8 cellular contexts compared by ENCODE assay signal in the genomic region with DNA sequence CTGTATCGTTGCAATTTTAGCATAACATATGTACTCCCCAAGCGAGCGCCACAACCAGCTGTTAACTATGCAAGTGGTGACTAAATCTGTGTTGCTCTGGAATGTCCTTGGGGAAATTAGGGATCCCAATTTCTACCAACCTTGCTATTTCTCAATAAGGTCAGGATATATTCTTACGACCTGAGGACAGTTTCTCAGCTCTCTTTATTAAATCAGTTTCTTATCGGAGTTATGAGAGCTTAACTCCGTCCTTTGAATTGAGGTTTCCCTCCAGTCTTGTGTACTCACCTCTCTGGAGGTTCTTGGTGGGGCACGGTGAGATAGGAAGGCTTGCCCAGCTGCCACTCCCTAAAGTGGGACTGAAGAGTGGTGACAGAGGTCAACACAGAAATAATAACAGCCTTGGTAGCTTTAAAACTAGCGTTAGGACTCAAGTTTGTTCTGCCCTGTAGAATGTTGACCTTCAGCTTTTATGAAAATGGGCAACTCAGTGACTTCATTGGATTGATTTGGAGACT. TPM values are rescaled to one million over a fixed set of nuclear protein-coding genes. Genes with fewer than 3 reads are reported as not detected.
A peak's percentile ranks its signal among the peaks of the same experiment; 100 is the strongest.
DNase-seq lines count a peak whose midpoint lies in the region; ATAC-seq and TF ChIP-seq lines count a peak whose summit lies in the region.

No MANE protein-coding gene starts in this region.

- no peaks in the 10 kb centered on the region for H3K9me3 ChIP-seq in CD4-positive, alpha-beta memory T cell (ENCODE audit: control insufficient read depth in 1 of 2, low read length in 2 of 2)
- H3K9me3 ChIP-seq in MG63 (no peaks in the 10 kb centered on the region), duodenal mucosa (ENCODE audit: control insufficient read depth in 1 of 2, low read length in 2 of 2) (no peaks in the 10 kb centered on the region)

- peak overlapping the region; percentile 97 to 100 (median 100) for H3K4me3 Mint-ChIP-seq in CD4-positive, alpha-beta memory T cell
- H3K4me3 Mint-ChIP-seq in nephron progenitor cell: peak overlapping the region; percentile 100

- DNase-seq in CD4-positive, alpha-beta memory T cell: no peak
- DNase-seq in MG63 (no peak), nephron progenitor cell (no peak), KG1 (lab: John Stamatoyannopoulos, UW) (no peak), NCI-H1105 (lab: John Stamatoyannopoulos, UW) (no peak)

- intact Hi-C loops in CD4-positive, alpha-beta memory T cell (cut with micrococcal nuclease): loop anchor here (5.0 kb wide), 1 partner anchor 551 kb away; the partner anchor contains the start of gene PPP1R11

- CTCF ChIA-PET in CD4-positive, alpha-beta memory T cell (lab: Charles Lee; ENCODE audit: partially characterized antibody): interaction anchor here (0.7 to 2.8 kb wide), 13 partner anchors 8 to 136 kb away, joined by 3 to 24 read pairs (median 5); partner anchors contain the start of genes ABCF1 and DHX16

- POLR2A ChIA-PET in CD4-positive, alpha-beta memory T cell (lab: Charles Lee; ENCODE audit: partially characterized antibody): interaction anchor here (0.6 to 2.8 kb wide), 39 partner anchors 9 to 963 kb away, joined by 3 to 43 read pairs (median 5); partner anchors contain the start of genes ABCF1, ATAT1, C6orf136 and DHX16

- TF ChIP-seq CTCF in nephron progenitor cell (IDR thresholded peaks at IDR 0.05): no peak

- H3K9ac ChIP-seq in duodenal mucosa (ENCODE audit: low read depth in 1 of 2, low read length in 2 of 2): peak overlapping the region; percentile 89 to 100

- peaks cover 15 to 50% (median 26%) of the 10 kb centered on the region in 4 donors for H3K4me1 Mint-ChIP-seq in CD4-positive, alpha-beta memory T cell
- peaks cover 49% of the 10 kb centered on the region for H3K4me1 Mint-ChIP-seq in nephron progenitor cell

- peaks cover 0 to 18% (median 2%) of the 10 kb centered on the region in 8 donors for H3K9me3 Mint-ChIP-seq in CD4-positive, alpha-beta memory T cell
- H3K9me3 Mint-ChIP-seq in nephron progenitor cell: no peaks in the 10 kb centered on the region

- no peak for ATAC-seq in GM21360 (IDR thresholded peaks at IDR 0.05; ENCODE audit: unreplicated experiment)
- ATAC-seq in GM18870 (IDR thresholded peaks at IDR 0.05; ENCODE audit: unreplicated experiment): no peak

- peaks cover 47 to 65% of the 10 kb centered on the region in 2 donors for H3K36me3 Mint-ChIP-seq in CD4-positive, alpha-beta memory T cell
- H3K36me3 Mint-ChIP-seq in nephron progenitor cell (ENCODE audit: low read depth): peaks cover 46% of the 10 kb centered on the region

- peak overlapping the region; percentile 100 for H3K27ac Mint-ChIP-seq in CD4-positive, alpha-beta memory T cell
- peak overlapping the region; percentile 51 for H3K27ac Mint-ChIP-seq in nephron progenitor cell

- peaks cover 42% of the 10 kb centered on the region for H3K36me3 ChIP-seq in CD4-positive, alpha-beta memory T cell (ENCODE audit: insufficient read depth, low read length)
- H3K36me3 ChIP-seq in MG63 (peaks cover 56% of the 10 kb centered on the region), duodenal mucosa (ENCODE audit: control insufficient read depth in 1 of 2, insufficient read depth in 2 of 2, low read length in 2 of 2) (peaks cover 23 to 45% of the 10 kb centered on the region in 2 donors)

- H3K27me3 Mint-ChIP-seq in CD4-positive, alpha-beta memory T cell: peaks cover 0 to 1% of the 10 kb centered on the region in 2 donors
- peaks cover 11% of the 10 kb centered on the region for H3K27me3 Mint-ChIP-seq in nephron progenitor cell (ENCODE audit: low read depth, poor library complexity)

- H3K4me1 ChIP-seq in CD4-positive, alpha-beta memory T cell (ENCODE audit: insufficient read depth, low read length): peaks cover 31% of the 10 kb centered on the region
- H3K4me1 ChIP-seq in duodenal mucosa (ENCODE audit: control insufficient read depth in 1 of 2, insufficient read depth in 2 of 2, low read length in 2 of 2): peaks cover 23 to 27% of the 10 kb centered on the region in 2 donors

- H3K27ac ChIP-seq in CD4-positive, alpha-beta memory T cell (ENCODE audit: low read depth, low read length): peak overlapping the region; percentile 94
- H3K27ac ChIP-seq in duodenal mucosa (ENCODE audit: low read depth, low read length): peak overlapping the region; percentile 45

- H3K4me3 ChIP-seq in CD4-positive, alpha-beta memory T cell (ENCODE audit: low read length in 2 of 2): peak overlapping the region; percentile 53 to 95
- peak overlapping the region; percentile 88 for H3K4me3 ChIP-seq in MG63
- peak overlapping the region; percentile 71 to 98 for H3K4me3 ChIP-seq in duodenal mucosa (ENCODE audit: low read depth in 1 of 2, low read length in 2 of 2)

- no peaks in the 10 kb centered on the region for H3K27me3 ChIP-seq in CD4-positive, alpha-beta memory T cell (ENCODE audit: insufficient read depth, low read length)
- no peaks in the 10 kb centered on the region for H3K27me3 ChIP-seq in MG63
- H3K27me3 ChIP-seq in duodenal mucosa (ENCODE audit: control insufficient read depth in 1 of 2, insufficient read depth in 2 of 2, low read length in 2 of 2): no peaks in the 10 kb centered on the region

RNA-seq across cellular contexts. Expression of gene MRPS18B, which starts 0.7 kb away (rescaled TPM):
- 10 to 100 TPM; 44.4 to 46.3 TPM for total RNA-seq in CD4-positive, alpha-beta memory T cell
- 100 to 1,000 TPM; 112 to 126 TPM for polyA plus RNA-seq in CD4-positive, alpha-beta memory T cell
- 11.9 and 29.9 TPM in 2 replicates for total RNA-seq in MG63 (2014; rRNA removed; shearing (Covaris generic); ENCODE audit: low replicate concordance)

RNA-seq across cellular contexts. Expression of gene PPP1R10, which starts 1.3 kb away (rescaled TPM):
- total RNA-seq in CD4-positive, alpha-beta memory T cell: 100 to 1,000 TPM; 224 to 231 TPM
- 10 to 100 TPM in 1 of 2 donors, 1 to 10 TPM in 1; 8.5 to 30.6 TPM for polyA plus RNA-seq in CD4-positive, alpha-beta memory T cell
- total RNA-seq in MG63 (2014; rRNA removed; shearing (Covaris generic); ENCODE audit: low replicate concordance): 3.9 and 6.7 TPM in 2 replicates

RNA-seq across cellular contexts. Expression of gene ATAT1, which starts 8.3 kb away (rescaled TPM):
- total RNA-seq in CD4-positive, alpha-beta memory T cell: 1 to 10 TPM; 8.3 to 9.4 TPM
- 1 to 10 TPM in 1 of 2 donors, under 1 TPM in 1; 0.29 to 1.9 TPM for polyA plus RNA-seq in CD4-positive, alpha-beta memory T cell
- total RNA-seq in MG63 (2014; rRNA removed; shearing (Covaris generic); ENCODE audit: low replicate concordance): 0.16 TPM in 1 of 2 replicates, not detected in the other

RNA-seq across cellular contexts. Expression of gene C6orf136, which starts 28.6 kb away (rescaled TPM):
- total RNA-seq in CD4-positive, alpha-beta memory T cell: 10 to 100 TPM; 29.3 to 35.0 TPM
- polyA plus RNA-seq in CD4-positive, alpha-beta memory T cell: 10 to 100 TPM in 1 of 2 donors, 1 to 10 TPM in 1; 6.2 to 16.0 TPM
- 1.9 and 3.2 TPM in 2 replicates for total RNA-seq in MG63 (2014; rRNA removed; shearing (Covaris generic); ENCODE audit: low replicate concordance)

RNA-seq across cellular contexts. Expression of gene ABCF1, which starts 47.1 kb away (rescaled TPM):
- total RNA-seq in CD4-positive, alpha-beta memory T cell: 10 to 100 TPM; 60.8 to 66.8 TPM
- 10 to 100 TPM in 1 of 2 donors, 1 to 10 TPM in 1; 7.5 to 46.6 TPM for polyA plus RNA-seq in CD4-positive, alpha-beta memory T cell
- 19.4 and 26.1 TPM in 2 replicates for total RNA-seq in MG63 (2014; rRNA removed; shearing (Covaris generic); ENCODE audit: low replicate concordance)

Comparison
In these comparisons a context has a peak if more than half of its experiments do, and no peak if none do; other contexts are left out.
1. RNA of gene PPP1R10, which starts 1.3 kb away (total RNA-seq): 224 to 231 TPM in CD4-positive, alpha-beta memory T cell; 3.9 to 6.7 TPM in MG63; every median in the first group is over 10 times any median in the second.
2. Peak in every context shown above with its lines, with median percentiles within 50 percentile points of each other: H3K4me3 ChIP-seq.